Comparison of ENCODE assay signal across 1 cellular context in the genomic region with DNA sequence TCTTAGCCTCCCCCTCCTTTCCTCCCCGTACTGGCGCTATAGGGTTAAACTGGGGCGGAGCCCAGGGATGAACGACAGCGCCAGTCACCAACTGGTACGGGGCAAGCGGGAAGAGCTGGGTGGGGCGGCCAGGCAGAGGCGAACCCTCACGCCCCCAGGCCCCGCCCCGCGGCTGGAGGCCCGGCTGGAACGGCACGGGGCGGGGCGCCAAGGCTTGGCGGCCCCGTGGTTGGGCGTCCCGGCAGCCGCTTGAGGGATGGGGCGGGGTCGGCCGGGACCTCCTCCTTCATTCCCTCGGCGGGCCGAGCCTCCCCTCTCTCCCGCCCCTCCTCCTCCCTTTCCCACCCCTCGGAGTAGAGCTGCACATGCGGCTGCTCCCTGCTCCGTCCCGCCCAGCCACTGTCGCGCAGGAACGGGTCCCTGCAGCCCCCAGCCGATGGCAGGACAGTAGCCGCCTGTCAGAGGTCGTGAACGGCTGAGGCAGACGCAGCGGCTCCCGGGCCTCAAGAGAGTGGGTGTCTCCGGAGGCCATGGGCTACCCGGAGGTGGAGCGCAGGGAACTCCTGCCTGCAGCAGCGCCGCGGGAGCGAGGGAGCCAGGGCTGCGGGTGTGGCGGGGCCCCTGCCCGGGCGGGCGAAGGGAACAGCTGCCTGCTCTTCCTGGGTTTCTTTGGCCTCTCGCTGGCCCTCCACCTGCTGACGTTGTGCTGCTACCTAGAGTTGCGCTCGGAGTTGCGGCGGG.
TF ChIP-seq lines count a peak whose summit lies in the region.

EDA (plus strand) TSS at position 335 of the 741 bp plus-strand sequence.

TF ChIP-seq in HEK293, 187 proteins besides CTCF, POLR2A, EP300 and RAD21 (continued from another document and continues in another):
- TF ChIP-seq ZBTB10 (tag by site-specific recombination; IDR thresholded peaks at IDR 0.05): no peak
- no peak for TF ChIP-seq ZNF174 (tag by site-specific recombination; IDR thresholded peaks at IDR 0.05)
- no peak for TF ChIP-seq ATF2 (tag by site-specific recombination; IDR thresholded peaks at IDR 0.05; ENCODE audit: low read depth)
- TF ChIP-seq, protein P1, sequence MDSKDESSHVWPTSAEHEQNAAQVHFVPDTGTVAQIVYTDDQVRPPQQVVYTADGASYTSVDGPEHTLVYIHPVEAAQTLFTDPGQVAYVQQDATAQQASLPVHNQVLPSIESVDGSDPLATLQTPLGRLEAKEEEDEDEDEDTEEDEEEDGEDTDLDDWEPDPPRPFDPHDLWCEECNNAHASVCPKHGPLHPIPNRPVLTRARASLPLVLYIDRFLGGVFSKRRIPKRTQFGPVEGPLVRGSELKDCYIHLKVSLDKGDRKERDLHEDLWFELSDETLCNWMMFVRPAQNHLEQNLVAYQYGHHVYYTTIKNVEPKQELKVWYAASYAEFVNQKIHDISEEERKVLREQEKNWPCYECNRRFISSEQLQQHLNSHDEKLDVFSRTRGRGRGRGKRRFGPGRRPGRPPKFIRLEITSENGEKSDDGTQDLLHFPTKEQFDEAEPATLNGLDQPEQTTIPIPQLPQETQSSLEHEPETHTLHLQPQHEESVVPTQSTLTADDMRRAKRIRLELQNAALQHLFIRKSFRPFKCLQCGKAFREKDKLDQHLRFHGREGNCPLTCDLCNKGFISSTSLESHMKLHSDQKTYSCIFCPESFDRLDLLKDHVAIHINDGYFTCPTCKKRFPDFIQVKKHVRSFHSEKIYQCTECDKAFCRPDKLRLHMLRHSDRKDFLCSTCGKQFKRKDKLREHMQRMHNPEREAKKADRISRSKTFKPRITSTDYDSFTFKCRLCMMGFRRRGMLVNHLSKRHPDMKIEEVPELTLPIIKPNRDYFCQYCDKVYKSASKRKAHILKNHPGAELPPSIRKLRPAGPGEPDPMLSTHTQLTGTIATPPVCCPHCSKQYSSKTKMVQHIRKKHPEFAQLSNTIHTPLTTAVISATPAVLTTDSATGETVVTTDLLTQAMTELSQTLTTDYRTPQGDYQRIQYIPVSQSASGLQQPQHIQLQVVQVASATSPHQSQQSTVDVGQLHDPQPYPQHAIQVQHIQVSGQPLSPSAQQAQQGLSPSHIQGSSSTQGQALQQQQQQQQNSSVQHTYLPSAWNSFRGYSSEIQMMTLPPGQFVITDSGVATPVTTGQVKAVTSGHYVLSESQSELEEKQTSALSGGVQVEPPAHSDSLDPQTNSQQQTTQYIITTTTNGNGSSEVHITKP (tag by site-specific recombination; IDR thresholded peaks at IDR 0.05): no peak
- no peak for TF ChIP-seq PRDM4 (tag by site-specific recombination; IDR thresholded peaks at IDR 0.05)
- TF ChIP-seq ZNF707 (tag by site-specific recombination; IDR thresholded peaks at IDR 0.05): no peak
- no peak for TF ChIP-seq REPIN1 (tag by site-specific recombination; IDR thresholded peaks at IDR 0.05; ENCODE audit: low read depth)
- peak; percentile 67 for TF ChIP-seq SP2 (tag by site-specific recombination; IDR thresholded peaks at IDR 0.05)
- no peak for TF ChIP-seq ZNF426 (tag by site-specific recombination; IDR thresholded peaks at IDR 0.05)
- TF ChIP-seq ZBTB21 (tag by site-specific recombination; IDR thresholded peaks at IDR 0.05): no peak
- TF ChIP-seq ZNF555 (tag by site-specific recombination; conservative IDR thresholded peaks at IDR 0.05): no peak
- no peak for TF ChIP-seq ZNF785 (tag by site-specific recombination; IDR thresholded peaks at IDR 0.05)
- TF ChIP-seq PRDM1 (tag by site-specific recombination; IDR thresholded peaks at IDR 0.05): no peak
- TF ChIP-seq, protein P2, sequence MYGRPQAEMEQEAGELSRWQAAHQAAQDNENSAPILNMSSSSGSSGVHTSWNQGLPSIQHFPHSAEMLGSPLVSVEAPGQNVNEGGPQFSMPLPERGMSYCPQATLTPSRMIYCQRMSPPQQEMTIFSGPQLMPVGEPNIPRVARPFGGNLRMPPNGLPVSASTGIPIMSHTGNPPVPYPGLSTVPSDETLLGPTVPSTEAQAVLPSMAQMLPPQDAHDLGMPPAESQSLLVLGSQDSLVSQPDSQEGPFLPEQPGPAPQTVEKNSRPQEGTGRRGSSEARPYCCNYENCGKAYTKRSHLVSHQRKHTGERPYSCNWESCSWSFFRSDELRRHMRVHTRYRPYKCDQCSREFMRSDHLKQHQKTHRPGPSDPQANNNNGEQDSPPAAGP (tag by site-specific recombination; IDR thresholded peaks at IDR 0.05): no peak
- TF ChIP-seq, protein P3, sequence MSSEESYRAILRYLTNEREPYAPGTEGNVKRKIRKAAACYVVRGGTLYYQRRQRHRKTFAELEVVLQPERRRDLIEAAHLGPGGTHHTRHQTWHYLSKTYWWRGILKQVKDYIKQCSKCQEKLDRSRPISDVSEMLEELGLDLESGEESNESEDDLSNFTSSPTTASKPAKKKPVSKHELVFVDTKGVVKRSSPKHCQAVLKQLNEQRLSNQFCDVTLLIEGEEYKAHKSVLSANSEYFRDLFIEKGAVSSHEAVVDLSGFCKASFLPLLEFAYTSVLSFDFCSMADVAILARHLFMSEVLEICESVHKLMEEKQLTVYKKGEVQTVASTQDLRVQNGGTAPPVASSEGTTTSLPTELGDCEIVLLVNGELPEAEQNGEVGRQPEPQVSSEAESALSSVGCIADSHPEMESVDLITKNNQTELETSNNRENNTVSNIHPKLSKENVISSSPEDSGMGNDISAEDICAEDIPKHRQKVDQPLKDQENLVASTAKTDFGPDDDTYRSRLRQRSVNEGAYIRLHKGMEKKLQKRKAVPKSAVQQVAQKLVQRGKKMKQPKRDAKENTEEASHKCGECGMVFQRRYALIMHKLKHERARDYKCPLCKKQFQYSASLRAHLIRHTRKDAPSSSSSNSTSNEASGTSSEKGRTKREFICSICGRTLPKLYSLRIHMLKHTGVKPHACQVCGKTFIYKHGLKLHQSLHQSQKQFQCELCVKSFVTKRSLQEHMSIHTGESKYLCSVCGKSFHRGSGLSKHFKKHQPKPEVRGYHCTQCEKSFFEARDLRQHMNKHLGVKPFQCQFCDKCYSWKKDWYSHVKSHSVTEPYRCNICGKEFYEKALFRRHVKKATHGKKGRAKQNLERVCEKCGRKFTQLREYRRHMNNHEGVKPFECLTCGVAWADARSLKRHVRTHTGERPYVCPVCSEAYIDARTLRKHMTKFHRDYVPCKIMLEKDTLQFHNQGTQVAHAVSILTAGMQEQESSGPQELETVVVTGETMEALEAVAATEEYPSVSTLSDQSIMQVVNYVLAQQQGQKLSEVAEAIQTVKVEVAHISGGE (tag by site-specific recombination; conservative IDR thresholded peaks at IDR 0.05; ENCODE audit: low read depth): no peak; the same call in 1 of the 2 replicates
- no peak for TF ChIP-seq SCRT1 (tag by site-specific recombination; IDR thresholded peaks at IDR 0.05; ENCODE audit: borderline replicate concordance)
- no peak for TF ChIP-seq BCL11B (tag by site-specific recombination; IDR thresholded peaks at IDR 0.05; ENCODE audit: low read depth)
- no peak for TF ChIP-seq KLF7 (tag by site-specific recombination; IDR thresholded peaks at IDR 0.05; ENCODE audit: borderline replicate concordance)
- TF ChIP-seq ZNF280C (tag by site-specific recombination; IDR thresholded peaks at IDR 0.05): no peak
- no peak for TF ChIP-seq ZNF626 (tag by site-specific recombination; IDR thresholded peaks at IDR 0.05)
- no peak for TF ChIP-seq ZBTB7A (tag by site-specific recombination; IDR thresholded peaks at IDR 0.05; ENCODE audit: low read depth)
- TF ChIP-seq ZNF335 (tag by site-specific recombination; conservative IDR thresholded peaks at IDR 0.05): no peak
- TF ChIP-seq ZNF2 (tag by site-specific recombination; IDR thresholded peaks at IDR 0.05): no peak
- no peak for TF ChIP-seq ZNF561 (tag by site-specific recombination; IDR thresholded peaks at IDR 0.05; ENCODE audit: borderline replicate concordance)
- no peak for TF ChIP-seq ZNF639 (tag by site-specific recombination; IDR thresholded peaks at IDR 0.05)
- peak; percentile 68 for TF ChIP-seq ZNF600 (tag by site-specific recombination; IDR thresholded peaks at IDR 0.05)
- no peak for TF ChIP-seq ZNF843 (tag by site-specific recombination; IDR thresholded peaks at IDR 0.05)
- TF ChIP-seq KLF9 (tag by site-specific recombination; IDR thresholded peaks at IDR 0.05; ENCODE audit: low read depth): peak; percentile 43; the same call in 1 of the 2 replicates
- no peak for TF ChIP-seq ZNF623 (tag by site-specific recombination; IDR thresholded peaks at IDR 0.05)
- TF ChIP-seq ZNF514 (tag by site-specific recombination; IDR thresholded peaks at IDR 0.05): no peak
- no peak for TF ChIP-seq ZNF670 (tag by site-specific recombination; IDR thresholded peaks at IDR 0.05; ENCODE audit: low read depth)
- no peak for TF ChIP-seq ZNF549 (tag by site-specific recombination; IDR thresholded peaks at IDR 0.05)
- no peak for TF ChIP-seq ZNF747 (tag by site-specific recombination; IDR thresholded peaks at IDR 0.05)
- TF ChIP-seq ZNF292 (tag by site-specific recombination; IDR thresholded peaks at IDR 0.05; ENCODE audit: borderline replicate concordance, low read depth): no peak
- TF ChIP-seq ZNF629 (tag by site-specific recombination; IDR thresholded peaks at IDR 0.05): no peak
- no peak for TF ChIP-seq ZNF654 (tag by site-specific recombination; IDR thresholded peaks at IDR 0.05; ENCODE audit: low read depth)
- TF ChIP-seq GLI2 (tag by site-specific recombination; IDR thresholded peaks at IDR 0.05; ENCODE audit: borderline replicate concordance, low read depth): no peak
